Comparison of ENCODE assay signal across 8 cellular contexts in genomic region chr9:137423810-137424291, GRCh38. TPM values are rescaled to one million over a fixed set of nuclear protein-coding genes. Genes with fewer than 3 reads are reported as not detected.
DNase-seq lines count a peak whose midpoint lies in the region; ATAC-seq and TF ChIP-seq lines count a peak whose summit lies in the region.

No MANE protein-coding gene starts in this region.

- H3K9me3 Mint-ChIP-seq in glutamatergic neuron (ENCODE audit: unreplicated experiment): peaks cover 8% of the 10 kb centered on the region

- H3K27ac ChIP-seq in duodenal mucosa (ENCODE audit: low read depth, low read length) (peak overlapping the region; percentile 84), muscle layer of duodenum (ENCODE audit: low read length) (no peak overlapping the region)

- ATAC-seq in GM18909 (IDR thresholded peaks at IDR 0.05; ENCODE audit: poor library complexity, unreplicated experiment): peak; percentile 7
- no peak for ATAC-seq in HG03135 (IDR thresholded peaks at IDR 0.05; ENCODE audit: unreplicated experiment)

- H3K9me3 ChIP-seq in duodenal mucosa (ENCODE audit: control insufficient read depth in 1 of 2, low read length in 2 of 2) (no peaks in the 10 kb centered on the region), muscle layer of duodenum (ENCODE audit: control insufficient read depth in 1 of 2, low read length in 2 of 2) (no peaks in the 10 kb centered on the region)

- no peaks in the 10 kb centered on the region for H3K36me3 Mint-ChIP-seq in glutamatergic neuron (ENCODE audit: unreplicated experiment)

- H3K9ac ChIP-seq in duodenal mucosa (ENCODE audit: low read depth in 1 of 2, low read length in 2 of 2): peak overlapping the region; percentile 74 to 84

- H3K4me3 ChIP-seq in duodenal mucosa (ENCODE audit: low read depth in 1 of 2, low read length in 2 of 2) (peak overlapping the region; percentile 69 to 83), muscle layer of duodenum (ENCODE audit: low read depth in 1 of 2, low read length in 2 of 2) (peak overlapping the region; percentile 2 to 89)

- no peak overlapping the region for H3K27ac Mint-ChIP-seq in glutamatergic neuron (ENCODE audit: unreplicated experiment)

- TF ChIP-seq CTCF in glutamatergic neuron (IDR thresholded peaks at IDR 0.05; ENCODE audit: partially characterized antibody, unreplicated experiment): no peak

- H3K4me1 ChIP-seq in duodenal mucosa (ENCODE audit: control insufficient read depth in 1 of 2, insufficient read depth in 2 of 2, low read length in 2 of 2) (peaks cover 17 to 20% of the 10 kb centered on the region in 2 donors), muscle layer of duodenum (ENCODE audit: control insufficient read depth in 1 of 2, insufficient read depth in 2 of 2, low read length in 2 of 2) (peaks cover 0 to 21% of the 10 kb centered on the region in 2 donors)

- H3K27me3 ChIP-seq in duodenal mucosa (ENCODE audit: control insufficient read depth in 1 of 2, insufficient read depth in 2 of 2, low read length in 2 of 2) (no peaks in the 10 kb centered on the region), muscle layer of duodenum (ENCODE audit: low read depth, low read length) (no peaks in the 10 kb centered on the region)

- peaks cover 3% of the 10 kb centered on the region for H3K4me1 Mint-ChIP-seq in glutamatergic neuron (ENCODE audit: low read depth, unreplicated experiment)

- H3K36me3 ChIP-seq in duodenal mucosa (ENCODE audit: control insufficient read depth in 1 of 2, insufficient read depth in 2 of 2, low read length in 2 of 2) (no peaks in the 10 kb centered on the region), muscle layer of duodenum (ENCODE audit: control insufficient read depth in 1 of 2, insufficient read depth in 2 of 2, low read length in 2 of 2) (no peaks in the 10 kb centered on the region)

- H3K27me3 Mint-ChIP-seq in glutamatergic neuron (ENCODE audit: unreplicated experiment): peaks cover 8% of the 10 kb centered on the region

- DNase-seq in NCI-H2107 (lab: John Stamatoyannopoulos, UW): no peak
- DNase-seq in Kasumi-1 (lab: John Stamatoyannopoulos, UW): no peak
- DNase-seq in glutamatergic neuron: no peak

- TF ChIP-seq RAD21 in Ishikawa (IDR thresholded peaks at IDR 0.05; ENCODE audit: low read depth): no peak

- H3K4me3 Mint-ChIP-seq in glutamatergic neuron (ENCODE audit: unreplicated experiment): no peak overlapping the region

- no peak for TF ChIP-seq EP300 in Ishikawa (IDR thresholded peaks at IDR 0.05; ENCODE audit: borderline replicate concordance)

TF ChIP-seq in Ishikawa, 13 proteins besides CTCF, POLR2A, EP300 and RAD21:
- TF ChIP-seq TAF1 (IDR thresholded peaks at IDR 0.05; ENCODE audit: low read depth) (no peak), ZBTB7A (IDR thresholded peaks at IDR 0.05; ENCODE audit: low read depth) (peak; percentile 65; the same call in 1 of the 2 replicates), MAX (IDR thresholded peaks at IDR 0.05) (no peak), FOXM1 (IDR thresholded peaks at IDR 0.05; ENCODE audit: borderline replicate concordance, low read depth) (no peak)

RNA-seq across cellular contexts. Expression of gene NOXA1, which starts 0.7 kb away (rescaled TPM):
- 2.6 TPM for total RNA-seq in glutamatergic neuron (ENCODE audit: unreplicated experiment)

RNA-seq across cellular contexts. Expression of gene EXD3, which starts 0.9 kb away (rescaled TPM):
- 24.5 TPM for total RNA-seq in glutamatergic neuron (ENCODE audit: unreplicated experiment)

RNA-seq across cellular contexts. Expression of gene ENTPD8, which starts 17.3 kb away (rescaled TPM):
- total RNA-seq in glutamatergic neuron (ENCODE audit: unreplicated experiment): 1.0 TPM

RNA-seq across cellular contexts. Expression of gene NSMF, which starts 35.3 kb away (rescaled TPM):
- 131 TPM for total RNA-seq in glutamatergic neuron (ENCODE audit: unreplicated experiment)
